Comparison of ENCODE assay signal across 25 cellular contexts in the genomic region with DNA sequence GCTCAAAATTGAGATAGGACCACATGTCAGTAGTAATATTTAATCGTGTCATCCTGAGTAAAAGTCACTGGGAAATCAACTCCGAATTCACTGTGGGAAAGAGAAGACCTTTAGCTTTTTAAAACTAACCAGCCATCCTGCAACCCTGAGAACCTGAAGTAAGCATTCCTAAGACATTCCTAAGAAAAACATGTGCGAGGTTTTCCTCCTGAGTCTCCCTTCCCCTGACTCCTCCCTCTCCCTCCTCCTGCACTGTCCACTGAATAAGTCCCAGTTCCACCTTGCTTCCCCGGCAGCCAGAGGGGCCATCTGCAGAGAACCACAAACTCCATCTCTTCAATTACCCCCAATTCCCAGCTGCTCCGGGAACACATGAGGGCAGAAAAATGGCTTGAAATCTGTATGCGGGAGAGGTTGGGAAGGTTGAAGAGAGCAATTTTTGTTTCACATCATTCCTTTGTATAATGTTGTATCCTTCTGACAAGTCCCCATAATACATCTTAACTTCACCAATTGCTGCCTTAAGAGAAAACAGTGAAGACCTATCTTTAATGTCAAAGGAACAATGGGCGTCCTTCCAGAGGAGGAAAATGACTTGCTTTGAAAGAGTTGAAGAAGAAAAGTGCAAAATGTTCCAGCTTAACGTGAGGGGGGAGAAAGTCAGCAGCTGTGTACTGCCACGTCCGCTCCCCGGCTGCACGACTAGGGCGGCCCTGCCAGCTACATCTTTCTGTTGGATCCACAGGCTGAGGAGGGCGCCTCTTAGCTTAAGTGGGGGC.
DNase-seq lines count a peak whose midpoint lies in the region; ATAC-seq and FAIRE-seq lines count a peak whose summit lies in the region.
"Had no signal": no experiment of that assay in that cellular context is flagged by ENCODE, and none has a peak within 500 bp of the region (broad histone marks: within the 10 kb centered on the region; RNA-seq: fewer than 3 reads in every experiment).

No MANE protein-coding gene starts in this region.

- H2BK5ac ChIP-seq in trophoblast cell (ENCODE audit: low read depth, low read length, poor library complexity): no peak overlapping the region

- H3K36me3 ChIP-seq in trophoblast cell (ENCODE audit: control insufficient read depth in 1 of 2, insufficient read depth in 2 of 2, low read length in 2 of 2): no peaks in the 10 kb centered on the region

- no peak overlapping the region for H3K14ac ChIP-seq in trophoblast cell (ENCODE audit: low read length)

- no peak overlapping the region for H3K18ac ChIP-seq in trophoblast cell (ENCODE audit: low read length)

- no peak overlapping the region for H4K91ac ChIP-seq in trophoblast cell (ENCODE audit: low read depth, low read length)

- H3K4me2 ChIP-seq in trophoblast cell (ENCODE audit: low read length): no peak overlapping the region
- H3K4me2 ChIP-seq: SK-N-SH had no signal

- H3K4me3 ChIP-seq in trophoblast cell (ENCODE audit: low read depth, low read length): no peak overlapping the region

- no CpG with 5 or more reads among the region's 14 CpGs for WGBS in trophoblast cell (ENCODE audit: extremely low coverage, insufficient coverage, insufficient read length)

- no peaks in the 10 kb centered on the region for H3K79me2 ChIP-seq in trophoblast cell (ENCODE audit: control insufficient read depth, insufficient read depth, low read length, poor library complexity)
- H3K79me2 ChIP-seq: parathyroid adenoma had no signal

- H2BK12ac ChIP-seq in trophoblast cell (ENCODE audit: low read length): no peak overlapping the region

- FAIRE-seq in frontal cortex (lab: Jason Lieb, UNC): no peak
- FAIRE-seq: endometrium, GM19239 had no signal

- peaks cover 2% of the 10 kb centered on the region for H3K79me1 ChIP-seq in trophoblast cell (ENCODE audit: low read length)

- H3K23ac ChIP-seq in trophoblast cell (ENCODE audit: low read length): no peak overlapping the region

- H2AK5ac ChIP-seq in trophoblast cell (ENCODE audit: low read length): no peak overlapping the region

- no peak for ATAC-seq in left ventricle myocardium superior
- ATAC-seq: activated T-cell treated with anti-CD3 and anti-CD28 coated beads, Interleukin-2, amount 50 U/mL, for 4 hours; left colon; naive thymus-derived CD8-positive, alpha-beta T cell; sciatic nerve; stimulated activated naive CD8-positive, alpha-beta T cell treated with anti-CD3 and anti-CD28 coated beads, Interleukin-15, Interleukin-2, amounts not matched to agents 100 U/mL and 50 U/mL, for 24 hours; T-helper 17 cell had no signal

- no peaks in the 10 kb centered on the region for H3K27me3 ChIP-seq in trophoblast cell (ENCODE audit: insufficient read depth, low read length)

- intact Hi-C loops in left ventricle myocardium superior (cut with micrococcal nuclease): no loop called here

- no peak overlapping the region for H3K9ac ChIP-seq in trophoblast cell (ENCODE audit: low read length)
- H3K9ac ChIP-seq: parathyroid adenoma, SK-N-SH had no signal

- DNase-seq in ELR (ENCODE audit: low read depth) (peak; percentile 16), astrocyte of the hippocampus (ENCODE audit: low read depth, low spot score) (peak; percentile 12), iris pigment epithelial cell (ENCODE audit: low read depth) (peak; percentile 6), trophoblast cell (peak in 1 of 2 donors; percentile 25), HPDE6-E6E7 (ENCODE audit: extremely low spot score) (no peak), frontal cortex (ENCODE audit: low spot score in 2 of 2) (no peak), left ventricle myocardium superior (no peak), kidney glomerular epithelial cell (lab: John Stamatoyannopoulos, UW) (no peak)
- DNase-seq: activated CD4-positive, alpha-beta T cell treated with anti-CD3 and anti-CD28 coated beads for 48 hours; activated naive CD4-positive, alpha-beta T cell treated with Interleukin-2 at 50 U/mL for 16 hours; activated T-cell treated with anti-CD3 and anti-CD28 coated beads, Interleukin-2, amount 50 U/mL, for 4 hours; Caco-2; KBM-7; left colon; naive thymus-derived CD8-positive, alpha-beta T cell; NCI-H146; NCI-H524; RPMI8226; SK-N-SH; stimulated activated naive CD8-positive, alpha-beta T cell treated with anti-CD3 and anti-CD28 coated beads, Interleukin-15, Interleukin-2, amounts not matched to agents 100 U/mL and 50 U/mL, for 24 hours; T-helper 17 cell had no signal

- no peak overlapping the region for H2AFZ ChIP-seq in trophoblast cell (ENCODE audit: insufficient read depth, low read length, poor library complexity)
- H2AFZ ChIP-seq: parathyroid adenoma had no signal

- H3K9me3 ChIP-seq in trophoblast cell (ENCODE audit: insufficient read depth, low read depth, low read length): no peaks in the 10 kb centered on the region
- H3K9me3 ChIP-seq: Caco-2, SK-N-SH had no signal

- H2BK120ac ChIP-seq in trophoblast cell (ENCODE audit: insufficient read depth, low read length, poor library complexity): peak overlapping the region; percentile 8

- H4K8ac ChIP-seq in trophoblast cell (ENCODE audit: low read depth, low read length): no peak overlapping the region

- H3K4me1 ChIP-seq in trophoblast cell (ENCODE audit: control insufficient read depth in 1 of 2, insufficient read depth in 2 of 2, low read length in 2 of 2): peaks cover 17 to 18% of the 10 kb centered on the region in 2 experiments
- H3K4me1 ChIP-seq: parathyroid adenoma had no signal

- no peak overlapping the region for H4K12ac ChIP-seq in trophoblast cell (ENCODE audit: low read depth, low read length)

- H3K4ac ChIP-seq in trophoblast cell (ENCODE audit: low read depth, low read length): no peak overlapping the region

- no peak overlapping the region for H3K27ac ChIP-seq in trophoblast cell (ENCODE audit: low read depth, low read length)
- H3K27ac ChIP-seq: parathyroid adenoma had no signal

Comparison
In these comparisons a context has a peak if more than half of its experiments do, and no peak if none do; other contexts are left out.
1. DNase-seq: peak in ELR (single experiment), astrocyte of the hippocampus (single experiment) and iris pigment epithelial cell (single experiment); none in HPDE6-E6E7 (single experiment), frontal cortex (0 of 2), left ventricle myocardium superior (single experiment) and kidney glomerular epithelial cell (single experiment).